Comparison of ENCODE assay signal across 20 cellular contexts in genomic region chr9:3576358-3576757, GRCh38. TPM values are rescaled to one million over a fixed set of nuclear protein-coding genes. Genes with fewer than 3 reads are reported as not detected.
DNase-seq lines count a peak whose midpoint lies in the region; ATAC-seq, FAIRE-seq and TF ChIP-seq lines count a peak whose summit lies in the region.
"Had no signal": no experiment of that assay in that cellular context is flagged by ENCODE, and none has a peak within 500 bp of the region (broad histone marks: within the 10 kb centered on the region; RNA-seq: fewer than 3 reads in every experiment).

No MANE protein-coding gene starts in this region.

- H2AFZ ChIP-seq in HepG2 (ENCODE audit: low read length): no peak overlapping the region
- H2AFZ ChIP-seq: hepatocyte had no signal

- H3K27ac ChIP-seq in right lobe of liver: no peak overlapping the region
- no peak overlapping the region for H3K27ac ChIP-seq in HepG2 (ENCODE audit: extremely low read length, insufficient read depth, low read length)
- no peak overlapping the region for H3K27ac ChIP-seq in right cardiac atrium (ENCODE audit: low read length)
- H3K27ac ChIP-seq in upper lobe of right lung: no peak overlapping the region
- H3K27ac ChIP-seq: C4-2B, hepatocyte, Peyer's patch, upper lobe of left lung had no signal

- no peak overlapping the region for H3K4me3 ChIP-seq in right lobe of liver
- no peak overlapping the region for H3K4me3 ChIP-seq in HepG2 (replicated peaks in 1 of 3; ENCODE audit: insufficient read depth in 1 of 3, low read depth in 2 of 3, low read length in 3 of 3)
- H3K4me3 ChIP-seq in right cardiac atrium (ENCODE audit: low read length): no peak overlapping the region
- no peak overlapping the region for H3K4me3 ChIP-seq in upper lobe of right lung
- H3K4me3 ChIP-seq: hepatocyte, Peyer's patch, upper lobe of left lung had no signal

- no peak for FAIRE-seq in HepG2 (lab: Jason Lieb, UNC)
- FAIRE-seq: TTC549 had no signal

- intact Hi-C loops in right lobe of liver (cut with DNase I) (no loop called here), HepG2 (cut with micrococcal nuclease; ENCODE audit: unreplicated experiment) (no loop called here), right cardiac atrium (cut with DNase I) (no loop called here), upper lobe of right lung (cut with DNase I) (no loop called here)

- no peaks in the 10 kb centered on the region for H4K20me1 ChIP-seq in HepG2 (ENCODE audit: insufficient read depth, low read length)

- CTCF ChIA-PET in HepG2 (lab: Yijun Ruan, JAX; ENCODE audit: low intra/inter-chr PET ratio, low total read pairs): no interaction called here

- ATAC-seq in right lobe of liver (peak; percentile 47 to 77 (median 50)), HepG2 (no peak), right cardiac atrium (peak in 1 of 2 donors; percentile 50), upper lobe of right lung (peak; percentile 90), HG02852 (IDR thresholded peaks at IDR 0.05; ENCODE audit: unreplicated experiment) (no peak)
- ATAC-seq: SK-N-SH treated with all-trans-retinoic acid at 6 μM for 48 hours; stimulated activated naive CD8-positive, alpha-beta T cell treated with anti-CD3 and anti-CD28 coated beads, Interleukin-15, Interleukin-2, amounts not matched to agents 100 U/mL and 50 U/mL, for 24 hours had no signal

- WGBS in right lobe of liver (ENCODE audit: insufficient coverage, low coverage, low lambda C conversion rate, missing lambda C conversion rate): 37% methylated on average over 6 of the region's 7 CpGs
- WGBS in HepG2 (ENCODE audit: low lambda C conversion rate): 50% methylated on average over 7 of the region's 7 CpGs
- WGBS in right cardiac atrium: 54% methylated on average over 7 of the region's 7 CpGs

- H3K9ac ChIP-seq in HepG2 (ENCODE audit: insufficient read depth, low read depth, low read length): no peak overlapping the region

- TF ChIP-seq RAD21 in HepG2 (CRISPR knock-in tag; IDR thresholded peaks at IDR 0.05): no peak

- H3K36me3 ChIP-seq in right lobe of liver (no peaks in the 10 kb centered on the region), HepG2 (replicated peaks in 1 of 2; ENCODE audit: control insufficient read depth in 1 of 2, insufficient read depth in 2 of 2, low read length in 2 of 2) (no peaks in the 10 kb centered on the region), upper lobe of right lung (no peaks in the 10 kb centered on the region)
- H3K36me3 ChIP-seq: Peyer's patch, upper lobe of left lung had no signal

- no TSS peak for BruUV-seq in HepG2 (replicated peaks; lab: Mats Ljungman, UMichigan)

- no peaks in the 10 kb centered on the region for H3K27me3 ChIP-seq in right lobe of liver
- H3K27me3 ChIP-seq in HepG2 (ENCODE audit: control insufficient read depth in 1 of 2, insufficient read depth in 2 of 2, low read length in 2 of 2): no peaks in the 10 kb centered on the region
- no peaks in the 10 kb centered on the region for H3K27me3 ChIP-seq in right cardiac atrium (ENCODE audit: control insufficient read depth, insufficient read depth)
- H3K27me3 ChIP-seq in upper lobe of right lung: no peaks in the 10 kb centered on the region
- H3K27me3 ChIP-seq: hepatocyte, Peyer's patch, upper lobe of left lung had no signal

- TF ChIP-seq CTCF in right lobe of liver (IDR thresholded peaks at IDR 0.05) (no peak), HepG2 (CRISPR knock-in tag; IDR thresholded peaks at IDR 0.05) (no peak), upper lobe of right lung (IDR thresholded peaks at IDR 0.05) (no peak)

- H3K9me3 ChIP-seq in right lobe of liver: peaks cover 0 to under 1% (median 0%) of the 10 kb centered on the region in 4 donors
- H3K9me3 ChIP-seq in HepG2 (ENCODE audit: low read length): peaks cover 6% of the 10 kb centered on the region; the same call in 1 of the 2 replicates
- H3K9me3 ChIP-seq in right cardiac atrium (ENCODE audit: control insufficient read depth, low read length): no peaks in the 10 kb centered on the region
- H3K9me3 ChIP-seq in upper lobe of right lung: peaks cover 7% of the 10 kb centered on the region
- H3K9me3 ChIP-seq: Peyer's patch had no signal

- TF ChIP-seq POLR2A in right lobe of liver (IDR thresholded peaks at IDR 0.05) (no peak), HepG2 (IDR thresholded peaks at IDR 0.05; ENCODE audit: insufficient read depth in 1 of 2, low read depth in 2 of 2, low read length in 2 of 2) (no peak)

- DNase-seq in right lobe of liver: peak in 1 of 3 donors; percentile 27
- DNase-seq in HepG2 (ENCODE audit: low spot score): no peak
- DNase-seq in SKM-1 (lab: John Stamatoyannopoulos, UW; ENCODE audit: unreplicated experiment): peak; percentile 94
- DNase-seq in right cardiac atrium: peak; percentile 33 to 65 (median 42)
- DNase-seq in upper lobe of right lung: no peak
- no peak for DNase-seq in DMS153 treated with DMSO at 0.1 percent for 48 hours (lab: John Stamatoyannopoulos, UW; ENCODE audit: unreplicated experiment)
- DNase-seq in glomerular visceral epithelial cell (ENCODE audit: extremely low spot score): no peak
- DNase-seq: activated CD4-positive, alpha-beta T cell treated with anti-CD3 and anti-CD28 coated beads, Interleukin-2, amount 10 ng/mL, durations not matched to agents 24 days and 14 days; effector memory CD4-positive, alpha-beta T cell; islet precursor cell; NCI-H2107; NCI-H526 treated with DMSO at 0.1 percent for 48 hours; Peyer's patch; stimulated activated naive CD8-positive, alpha-beta T cell treated with anti-CD3 and anti-CD28 coated beads, Interleukin-15, Interleukin-2, amounts not matched to agents 100 U/mL and 50 U/mL, for 24 hours had no signal

- no peak for TF ChIP-seq EP300 in HepG2 (IDR thresholded peaks at IDR 0.05; ENCODE audit: low read depth in 2 of 2, low read length in 2 of 2)
- TF ChIP-seq EP300 in HepG2 (CRISPR knock-in tag; IDR thresholded peaks at IDR 0.05; ENCODE audit: borderline replicate concordance): no peak

- H3K4me2 ChIP-seq in HepG2 (ENCODE audit: low read depth, low read length): no peak overlapping the region
- H3K4me2 ChIP-seq: hepatocyte had no signal

- POLR2A ChIA-PET in HepG2 (lab: Yijun Ruan, JAX): no interaction called here

- in situ Hi-C loops in HepG2 (cut with HindIII; ENCODE audit: extremely low pct_ligation_motif_present, low pct_unique_long_range_greater_than_20kb): no loop called here

- no peaks in the 10 kb centered on the region for H3K4me1 ChIP-seq in right lobe of liver
- H3K4me1 ChIP-seq in HepG2 (ENCODE audit: insufficient read depth, low read length): no peaks in the 10 kb centered on the region
- H3K4me1 ChIP-seq in right cardiac atrium (ENCODE audit: control insufficient read depth, insufficient read depth, low read length): no peaks in the 10 kb centered on the region
- no peaks in the 10 kb centered on the region for H3K4me1 ChIP-seq in upper lobe of right lung
- H3K4me1 ChIP-seq: Peyer's patch, upper lobe of left lung had no signal

- H3K79me2 ChIP-seq in HepG2 (ENCODE audit: insufficient read depth, low read length): no peaks in the 10 kb centered on the region
- H3K79me2 ChIP-seq: hepatocyte had no signal

TF ChIP-seq in HepG2, 621 proteins besides CTCF, POLR2A, EP300 and RAD21 (continues in another document):
- TF ChIP-seq HNRNPLL (IDR thresholded peaks at IDR 0.05; ENCODE audit: low read depth, low read length, poor library complexity, severe bottlenecking) (no peak), PCBP1 (IDR thresholded peaks at IDR 0.05; ENCODE audit: borderline replicate concordance, low read depth, low read length) (no peak), HNF4A (CRISPR knock-in tag; IDR thresholded peaks at IDR 0.05) (no peak), NFKBIZ (CRISPR knock-in tag; IDR thresholded peaks at IDR 0.05) (no peak), HHEX (CRISPR knock-in tag; IDR thresholded peaks at IDR 0.05) (no peak), MIER2 (CRISPR knock-in tag; IDR thresholded peaks at IDR 0.05) (no peak), TBX3 (IDR thresholded peaks at IDR 0.05; ENCODE audit: borderline replicate concordance) (no peak), ZNF251 (CRISPR knock-in tag; IDR thresholded peaks at IDR 0.05) (no peak), HOXA5 (CRISPR knock-in tag; IDR thresholded peaks at IDR 0.05) (no peak), ZSCAN29 (CRISPR knock-in tag; conservative IDR thresholded peaks at IDR 0.05) (no peak), ZBTB7B (CRISPR knock-in tag; IDR thresholded peaks at IDR 0.05) (no peak)

RNA-seq across cellular contexts. Expression of gene RFX3, which starts 50.6 kb away (rescaled TPM):
- 1 to 10 TPM; 1.4 to 2.5 (median 1.8) TPM for total RNA-seq in right lobe of liver
- total RNA-seq in HepG2 (2016; rRNA removed; fragmentation: Illumina TruSeq; extraction: Trizol): 2.7 and 3.0 TPM in 2 replicates
- total RNA-seq in HepG2 (2016; cell fraction: cytosol; rRNA removed; fragmentation: Illumina TruSeq; extraction: Trizol; ENCODE audit: low read depth): 3.7 and 4.9 TPM in 2 replicates
- total RNA-seq in HepG2 (2016; cell fraction: insoluble cytoplasmic fraction; rRNA removed; fragmentation: Illumina TruSeq; extraction: Trizol): 2.4 and 3.2 TPM in 2 replicates
- 2.9 and 3.2 TPM in 2 replicates for total RNA-seq in HepG2 (2016; cell fraction: membrane; rRNA removed; fragmentation: Illumina TruSeq; extraction: Trizol)
- 7.2 and 7.3 TPM in 2 replicates for total RNA-seq in HepG2 (2016; cell fraction: nucleus; rRNA removed; fragmentation: Illumina TruSeq; extraction: Trizol)
- 4.7 and 5.3 TPM in 2 replicates for polyA plus RNA-seq in HepG2 (2011; rRNA removed)
- polyA plus RNA-seq in HepG2 (2011; cell fraction: cytosol; rRNA removed): 3.9 and 4.3 TPM in 2 replicates
- polyA plus RNA-seq in HepG2 (2011; cell fraction: nucleus; rRNA removed): 12.9 and 16.8 TPM in 2 replicates
- 4.7 and 5.2 TPM in 2 replicates for polyA plus RNA-seq in HepG2 (2012)
- polyA plus RNA-seq in HepG2 (2016; cell fraction: cytosol; fragmentation: Illumina TruSeq; extraction: Trizol; ENCODE audit: low read depth): 0.20 and 0.32 TPM in 2 replicates
- 1.9 and 2.4 TPM in 2 replicates for polyA plus RNA-seq in HepG2 (2016; cell fraction: insoluble cytoplasmic fraction; fragmentation: Illumina TruSeq; extraction: Trizol; ENCODE audit: low read depth)
- polyA plus RNA-seq in HepG2 (2016; cell fraction: membrane; fragmentation: Illumina TruSeq; extraction: Trizol; ENCODE audit: low read depth): 0.43 and 0.62 TPM in 2 replicates
- polyA plus RNA-seq in HepG2 (2016; cell fraction: nucleus; fragmentation: Illumina TruSeq; extraction: Trizol; ENCODE audit: insufficient read depth, low read depth): 6.5 and 6.8 TPM in 2 replicates
- 42.7 and 89.6 TPM in 2 replicates for polyA minus RNA-seq in HepG2 (2011; rRNA and poly(A)+ RNA removed; ENCODE audit: low replicate concordance)
- 8.6 and 15.4 TPM in 2 replicates for polyA minus RNA-seq in HepG2 (2011; cell fraction: cytosol; rRNA and poly(A)+ RNA removed)
- 59.9 and 64.2 TPM in 2 replicates for polyA minus RNA-seq in HepG2 (2011; cell fraction: nucleus; rRNA and poly(A)+ RNA removed)
- 1 to 10 TPM; 5.0 to 9.9 (median 5.1) TPM for total RNA-seq in right cardiac atrium
- 1.3 TPM for polyA plus RNA-seq in right cardiac atrium
- 13.8 TPM for total RNA-seq in upper lobe of right lung

Comparison
In these comparisons a context has a peak if more than half of its experiments do, and no peak if none do; other contexts are left out.
1. ATAC-seq: peak in right lobe of liver (4 of 4) and upper lobe of right lung (single experiment); none in HepG2 (single experiment) and HG02852 (single experiment).
2. DNase-seq: peak in SKM-1 (single experiment) and right cardiac atrium (3 of 3); none in HepG2 (single experiment), upper lobe of right lung (single experiment), DMS153 treated with DMSO at 0.1 percent for 48 hours (single experiment) and glomerular visceral epithelial cell (single experiment).